18 cellular contexts compared by ENCODE assay signal in the genomic region with DNA sequence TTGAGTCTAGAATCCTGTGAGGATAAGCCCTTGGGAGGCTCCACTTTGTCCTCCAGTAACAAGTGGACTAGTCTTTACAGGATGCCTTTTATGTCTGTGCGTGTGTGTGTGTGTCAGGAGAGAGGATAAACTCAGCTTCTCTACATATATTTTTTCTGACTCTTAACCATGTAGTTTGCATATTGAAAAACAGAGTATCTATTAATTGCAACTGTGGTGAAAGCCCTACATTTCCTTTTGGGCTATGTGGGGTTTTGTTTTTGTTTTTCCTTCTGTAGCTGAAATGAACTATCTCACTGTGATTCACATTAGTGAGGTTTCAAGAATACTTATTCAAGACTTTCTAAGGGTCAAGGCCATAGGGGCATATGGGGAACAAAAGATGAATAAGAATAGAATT. TPM values are rescaled to one million over a fixed set of nuclear protein-coding genes. Genes with fewer than 3 reads are reported as not detected.
DNase-seq lines count a peak whose midpoint lies in the region; ATAC-seq lines count a peak whose summit lies in the region.
"Had no signal": no experiment of that assay in that cellular context is flagged by ENCODE, and none has a peak within 500 bp of the region (broad histone marks: within the 10 kb centered on the region; RNA-seq: fewer than 3 reads in every experiment).

No MANE protein-coding gene starts in this region.

- intact Hi-C loops in sciatic nerve (cut with DNase I): no loop called here

- DNase-seq in AG08396 (ENCODE audit: low spot score): no peak
- no peak for DNase-seq in COLO668 (lab: John Stamatoyannopoulos, UW; ENCODE audit: unreplicated experiment)
- no peak for DNase-seq in sciatic nerve (ENCODE audit: low spot score)
- DNase-seq in DMS 273 treated with DMSO at 0.1 percent for 48 hours (lab: John Stamatoyannopoulos, UW): no peak
- DNase-seq: activated naive CD8-positive, alpha-beta T cell treated with anti-CD3 and anti-CD28 coated beads, Interleukin-2, amount 10 ng/mL, durations not matched to agents 7 days and 5 days; AML-193; DMS79; head of caudate nucleus; Kasumi-1; left colon; NCI-H2081 treated with DMSO at 0.1 percent for 48 hours; NK-92 treated with Interleukin-12 subunit alpha and Interleukin-12 subunit beta, amount 100 ng/mL, for 24 hours; right cardiac atrium; SJCRH30 had no signal

- ATAC-seq in GM18519 (IDR thresholded peaks at IDR 0.05; ENCODE audit: low FRiP score, unreplicated experiment): peak; percentile 82
- peak; percentile 70 for ATAC-seq in GM21360 (IDR thresholded peaks at IDR 0.05; ENCODE audit: unreplicated experiment)
- ATAC-seq in HG02840 (IDR thresholded peaks at IDR 0.05; ENCODE audit: low FRiP score, unreplicated experiment): peak; percentile 70
- ATAC-seq in HG03469 (IDR thresholded peaks at IDR 0.05; ENCODE audit: unreplicated experiment): peak; percentile 81
- no peak for ATAC-seq in sciatic nerve
- ATAC-seq: left colon, right cardiac atrium had no signal

RNA-seq across cellular contexts. Expression of gene TPBG, which starts 17.7 kb away (rescaled TPM):
- 15.5 TPM for total RNA-seq in sciatic nerve
